In genomic region chr5:145887217-145887616, GRCh38 we compare ENCODE assay signal across 1 cellular context.
TF ChIP-seq lines count a peak whose summit lies in the region.

No MANE protein-coding gene starts in this region.

TF ChIP-seq in SK-N-SH, 30 proteins besides CTCF, POLR2A, EP300 and RAD21 (continued from another document):
- TF ChIP-seq, protein P1, sequence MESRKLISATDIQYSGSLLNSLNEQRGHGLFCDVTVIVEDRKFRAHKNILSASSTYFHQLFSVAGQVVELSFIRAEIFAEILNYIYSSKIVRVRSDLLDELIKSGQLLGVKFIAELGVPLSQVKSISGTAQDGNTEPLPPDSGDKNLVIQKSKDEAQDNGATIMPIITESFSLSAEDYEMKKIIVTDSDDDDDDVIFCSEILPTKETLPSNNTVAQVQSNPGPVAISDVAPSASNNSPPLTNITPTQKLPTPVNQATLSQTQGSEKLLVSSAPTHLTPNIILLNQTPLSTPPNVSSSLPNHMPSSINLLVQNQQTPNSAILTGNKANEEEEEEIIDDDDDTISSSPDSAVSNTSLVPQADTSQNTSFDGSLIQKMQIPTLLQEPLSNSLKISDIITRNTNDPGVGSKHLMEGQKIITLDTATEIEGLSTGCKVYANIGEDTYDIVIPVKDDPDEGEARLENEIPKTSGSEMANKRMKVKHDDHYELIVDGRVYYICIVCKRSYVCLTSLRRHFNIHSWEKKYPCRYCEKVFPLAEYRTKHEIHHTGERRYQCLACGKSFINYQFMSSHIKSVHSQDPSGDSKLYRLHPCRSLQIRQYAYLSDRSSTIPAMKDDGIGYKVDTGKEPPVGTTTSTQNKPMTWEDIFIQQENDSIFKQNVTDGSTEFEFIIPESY (IDR thresholded peaks at IDR 0.05; ENCODE audit: borderline replicate concordance, low read depth) = no peak
- TF ChIP-seq RXRA (IDR thresholded peaks at IDR 0.05; ENCODE audit: borderline replicate concordance, low read depth) = no peak
